25 cellular contexts compared by ENCODE assay signal in the genomic region with DNA sequence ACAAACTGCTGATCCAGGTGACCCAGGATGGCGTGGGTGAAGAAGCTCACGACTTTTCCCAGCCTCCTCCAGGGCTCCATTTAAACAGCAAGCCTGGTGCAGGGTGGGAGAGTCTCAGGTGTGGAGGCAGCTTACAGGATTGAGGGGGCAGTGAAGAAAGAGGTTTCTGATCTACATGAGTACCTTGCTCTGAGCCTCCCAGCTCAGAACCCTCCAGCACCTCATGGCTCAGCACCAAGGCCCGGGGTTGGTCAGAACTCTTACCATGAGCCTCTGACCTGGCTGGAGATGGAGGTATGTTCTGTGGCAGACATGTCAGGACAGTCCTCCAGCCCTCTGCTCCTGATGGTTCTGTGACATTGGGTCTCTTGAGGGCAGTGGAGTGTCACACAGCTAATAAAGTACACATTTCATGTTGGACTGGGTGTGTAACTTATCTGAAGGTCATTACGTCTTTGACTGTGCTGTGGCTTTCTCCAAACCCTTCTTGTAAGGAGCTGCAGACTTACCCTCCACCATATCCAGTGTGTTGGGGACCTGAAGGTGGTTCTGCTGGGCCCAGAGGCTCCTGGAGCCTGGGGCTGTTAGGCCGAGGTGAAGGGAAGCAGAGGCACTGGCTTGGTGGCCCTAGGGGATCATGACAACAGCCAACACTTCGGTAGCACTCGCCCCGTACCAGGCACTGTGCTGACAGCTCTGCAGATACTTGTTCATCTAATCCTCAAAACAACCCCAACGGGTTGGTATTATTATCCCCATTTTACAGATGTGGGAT. TPM values are rescaled to one million over a fixed set of nuclear protein-coding genes. Genes with fewer than 3 reads are reported as not detected.
A peak's percentile ranks its signal among the peaks of the same experiment; 100 is the strongest.
DNase-seq lines count a peak whose midpoint lies in the region; ATAC-seq and TF ChIP-seq lines count a peak whose summit lies in the region.
"Had no signal": no experiment of that assay in that cellular context is flagged by ENCODE, and none has a peak within 500 bp of the region (broad histone marks: within the 10 kb centered on the region; RNA-seq: fewer than 3 reads in every experiment).

No MANE protein-coding gene starts in this region.

- 86% methylated on average over 4 of the region's 9 CpGs for WGBS in right lobe of liver (ENCODE audit: insufficient coverage, low coverage, low lambda C conversion rate, missing lambda C conversion rate)

- H3K9me3 Mint-ChIP-seq in chondrocyte (ENCODE audit: low read depth), result no peaks in the 10 kb centered on the region
- H3K9me3 Mint-ChIP-seq: CD4-positive, alpha-beta T cell had no signal

- no peaks in the 10 kb centered on the region for H3K9me3 ChIP-seq in right lobe of liver
- H3K9me3 ChIP-seq: BLaER1 had no signal

- TF ChIP-seq POLR2A in right lobe of liver (IDR thresholded peaks at IDR 0.05), result no peak

- no peak overlapping the region for H3K4me3 ChIP-seq in right lobe of liver
- H3K4me3 ChIP-seq: BLaER1, GM12878 had no signal

- no peaks in the 10 kb centered on the region for H3K27me3 ChIP-seq in right lobe of liver
- H3K27me3 ChIP-seq: BLaER1 had no signal

- intact Hi-C loops in right lobe of liver (cut with DNase I), result no loop called here

- DNase-seq in AG08396 (ENCODE audit: low spot score) (peak; percentile 1), D341Med (ENCODE audit: low spot score) (peak; percentile 26), chondrocyte (ENCODE audit: low spot score) (peak; percentile 63), right lobe of liver (peak in 2 of 3 donors; percentile 19 to 23), dermis blood vessel endothelial cell (no peak), NCI-H1694 (lab: John Stamatoyannopoulos, UW) (no peak), NCI-H187 (lab: John Stamatoyannopoulos, UW) (no peak)
- DNase-seq: CD4-positive, alpha-beta T cell; COR-L47; DMS 273 treated with DMSO at 0.1 percent for 48 hours; DMS79 treated with DMSO at 0.1 percent for 48 hours; GOT3; HCEC 1CT; NCI-H1092; NCI-H1436; NCI-H2029; NCI-H226; NCI-H510A treated with DMSO at 0.1 percent for 48 hours; NCI-H748 treated with DMSO at 0.1 percent for 48 hours had no signal

- H3K27ac ChIP-seq in right lobe of liver, result no peak overlapping the region
- H3K27ac ChIP-seq: BLaER1 had no signal

- TF ChIP-seq CTCF in chondrocyte (IDR thresholded peaks at IDR 0.05) (no peak), right lobe of liver (IDR thresholded peaks at IDR 0.05) (no peak)

- no peaks in the 10 kb centered on the region for H3K36me3 ChIP-seq in right lobe of liver
- H3K36me3 ChIP-seq: BLaER1 had no signal

- ATAC-seq in right lobe of liver (no peak), GM19455 (IDR thresholded peaks at IDR 0.05; ENCODE audit: unreplicated experiment) (no peak)
- ATAC-seq: GM12878, Panc1, SK-N-SH treated with all-trans-retinoic acid at 6 μM for 48 hours had no signal

- no peaks in the 10 kb centered on the region for H3K27me3 Mint-ChIP-seq in chondrocyte (ENCODE audit: low read depth)
- H3K27me3 Mint-ChIP-seq: CD4-positive, alpha-beta T cell had no signal

- no peak overlapping the region for H3K4me3 Mint-ChIP-seq in chondrocyte (ENCODE audit: unreplicated experiment)

- no peak overlapping the region for H3K27ac Mint-ChIP-seq in chondrocyte (ENCODE audit: unreplicated experiment)
- H3K27ac Mint-ChIP-seq: CD4-positive, alpha-beta T cell had no signal

- H3K4me1 Mint-ChIP-seq in chondrocyte (ENCODE audit: low read depth), result peaks cover 11% of the 10 kb centered on the region

- peaks cover 0 to 12% (median 0%) of the 10 kb centered on the region in 4 donors for H3K4me1 ChIP-seq in right lobe of liver

- no peaks in the 10 kb centered on the region for H3K36me3 Mint-ChIP-seq in chondrocyte (ENCODE audit: low read depth)

RNA-seq across cellular contexts. Expression of a gene that starts 3.8 kb away (rescaled TPM):
- total RNA-seq in chondrocyte (66.2 to 70.4 TPM (median 69.3 TPM) in 3 replicates), right lobe of liver (10 to 100 TPM; 14.9 to 31.0 (median 26.7) TPM), dermis blood vessel endothelial cell (27.9 and 55.2 TPM in 2 replicates)

RNA-seq across cellular contexts. Expression of a gene that starts 23.3 kb away (rescaled TPM):
- total RNA-seq in chondrocyte (not detected in 3 replicates), right lobe of liver (not detected), dermis blood vessel endothelial cell (0.05 TPM in 1 of 2 replicates, not detected in the other)
- total RNA-seq: CD4-positive, alpha-beta T cell; GM12878; LHCN-M2 had no signal

RNA-seq across cellular contexts. Expression of a gene that starts 54.2 kb away (rescaled TPM):
- 17.3 to 19.3 TPM (median 18.3 TPM) in 3 replicates for total RNA-seq in chondrocyte
- total RNA-seq in right lobe of liver, result 10 to 100 TPM; 30.6 to 46.7 (median 35.5) TPM
- 15.5 and 24.3 TPM in 2 replicates for total RNA-seq in dermis blood vessel endothelial cell

Comparison
In these comparisons a context has a peak if more than half of its experiments do, and no peak if none do; other contexts are left out.
1. DNase-seq: peak in AG08396 (single experiment), D341Med (single experiment), chondrocyte (single experiment) and right lobe of liver (2 of 3); none in dermis blood vessel endothelial cell (single experiment), NCI-H1694 (single experiment) and NCI-H187 (0 of 2).